12 cellular contexts compared by ENCODE assay signal in the genomic region with DNA sequence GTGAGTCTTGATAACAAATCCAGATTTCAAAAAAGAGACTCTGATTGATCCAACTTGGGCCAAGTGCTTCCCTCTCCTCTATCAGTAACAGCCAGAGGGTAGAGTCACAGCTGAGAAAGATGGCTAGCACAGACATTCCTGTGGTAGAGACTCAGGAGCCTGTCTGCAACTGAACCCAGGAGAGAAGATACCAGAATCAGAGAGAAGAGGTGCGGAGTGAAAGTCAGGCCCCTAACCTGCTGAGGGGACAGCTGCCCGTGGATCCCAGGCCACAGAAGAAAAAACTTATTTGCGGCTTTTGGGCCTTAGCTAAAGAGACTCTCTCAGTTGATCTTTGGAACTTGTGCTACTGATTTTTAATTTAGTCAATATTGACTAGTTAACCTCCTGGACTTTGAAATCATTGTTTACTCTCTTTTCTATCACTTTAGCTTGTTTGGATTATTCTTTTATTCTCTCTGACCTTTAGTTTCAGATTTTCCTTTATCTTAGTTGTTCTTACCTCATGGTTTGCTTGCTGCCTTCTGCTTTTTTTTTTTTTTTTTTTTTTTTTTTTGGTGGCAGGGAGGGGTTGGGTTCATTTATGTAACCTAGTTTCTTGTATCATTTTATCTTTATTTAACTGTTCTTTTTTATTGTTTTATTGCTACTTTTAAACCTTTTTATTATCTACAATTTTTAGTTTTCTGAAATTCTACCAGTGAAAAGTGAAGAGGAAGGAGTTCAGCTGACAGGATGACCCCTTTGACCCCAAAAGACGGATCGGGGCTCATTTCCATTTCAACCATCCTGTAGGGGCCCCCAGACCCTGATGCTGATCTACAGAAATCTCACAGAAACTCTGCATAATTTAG.
DNase-seq lines count a peak whose midpoint lies in the region; ATAC-seq, FAIRE-seq and TF ChIP-seq lines count a peak whose summit lies in the region.
"Had no signal": no experiment of that assay in that cellular context is flagged by ENCODE, and none has a peak within 500 bp of the region (broad histone marks: within the 10 kb centered on the region; RNA-seq: fewer than 3 reads in every experiment).

No MANE protein-coding gene starts in this region.

- H3K14ac ChIP-seq in IMR-90 (replicated peaks; ENCODE audit: low read depth, low read length) = peak overlapping the region; percentile 16

- peak overlapping the region; percentile 76 for H4K91ac ChIP-seq in IMR-90 (ENCODE audit: insufficient read depth, low read depth, low read length)

- CTCF ChIA-PET in A549 (lab: Yijun Ruan, JAX) = interaction anchor here (0.9 to 1.2 kb wide), 2 partner anchors 8 to 12 kb away, joined by 3 to 4 read pairs; no protein-coding TSS in a partner anchor
- CTCF ChIA-PET in IMR-90 (lab: Yijun Ruan, JAX) = interaction anchor here (1.6 kb wide), 1 partner anchor 13 kb away, joined by 6 read pairs; no protein-coding TSS in a partner anchor

- H3K9me3 ChIP-seq in A549 (no peaks in the 10 kb centered on the region), IMR-90 (ENCODE audit: control insufficient read depth, insufficient read depth, low read length) (no peaks in the 10 kb centered on the region), duodenal mucosa (ENCODE audit: control insufficient read depth in 1 of 2, low read length in 2 of 2) (no peaks in the 10 kb centered on the region), mucosa of descending colon (no peaks in the 10 kb centered on the region)
- H3K9me3 ChIP-seq: gastrocnemius medialis had no signal

- peak overlapping the region; percentile 87 for H3K18ac ChIP-seq in IMR-90 (ENCODE audit: low read depth, low read length)

- H3K4ac ChIP-seq in IMR-90 (ENCODE audit: low read depth, low read length) = peak overlapping the region; percentile 80

- 64% methylated on average over 5 of the region's 5 CpGs for WGBS in A549 (ENCODE audit: missing lambda C conversion rate)
- no CpG with 5 or more reads among the region's 5 CpGs for WGBS in IMR-90 (ENCODE audit: extremely low coverage in 2 of 2, insufficient read length in 1 of 2), 2 experiments
- whole genome bisulfite sequencing in lower leg skin, 2 donors = 73 to 79% methylated on average over 5 of the region's 5 CpGs

- H3K4me2 ChIP-seq in A549 = peak overlapping the region; percentile 45
- peak overlapping the region; percentile 70 for H3K4me2 ChIP-seq in IMR-90 (ENCODE audit: low read depth, low read length)

- FAIRE-seq in A549 (lab: Jason Lieb, UNC) = no peak
- FAIRE-seq: G401.6 had no signal

- H3K9ac ChIP-seq in IMR-90 (ENCODE audit: low read depth, low read length) (peak overlapping the region; percentile 18; the same call in 1 of the 2 replicates), duodenal mucosa (ENCODE audit: low read depth in 1 of 2, low read length in 2 of 2) (no peak overlapping the region)

- peaks cover 5% of the 10 kb centered on the region; the same call in 1 of the 2 replicates for H3K9me1 ChIP-seq in IMR-90 (ENCODE audit: insufficient read depth, low read length)

- H3K4me3 ChIP-seq in A549 (no peak overlapping the region), IMR-90 (ENCODE audit: insufficient read depth, low read depth, low read length) (no peak overlapping the region), duodenal mucosa (ENCODE audit: low read depth in 1 of 2, low read length in 2 of 2) (peak overlapping the region; percentile 14 to 28), mucosa of descending colon (no peak overlapping the region), lower leg skin (ENCODE audit: low read depth, poor library complexity, severe bottlenecking) (no peak overlapping the region)
- H3K4me3 ChIP-seq: gastrocnemius medialis had no signal

- no peaks in the 10 kb centered on the region for H3K27me3 ChIP-seq in IMR-90 (ENCODE audit: control insufficient read depth, insufficient read depth, low read length)
- no peaks in the 10 kb centered on the region for H3K27me3 ChIP-seq in duodenal mucosa (ENCODE audit: control insufficient read depth in 1 of 2, insufficient read depth in 2 of 2, low read length in 2 of 2)
- H3K27me3 ChIP-seq: gastrocnemius medialis had no signal

- no TSS peak for BruUV-seq in IMR-90 (replicated peaks; lab: Mats Ljungman, UMichigan)

- ATAC-seq in A549 = peak in 1 of 2 experiments; percentile 64; a peak in 3 of 6 replicates
- ATAC-seq in IMR-90 (ENCODE audit: low read depth) = peak; percentile 71
- ATAC-seq in mucosa of descending colon = peak; percentile 71
- ATAC-seq: gastrocnemius medialis had no signal

- H3K27ac ChIP-seq in A549 (peak overlapping the region; percentile 39 to 72; a peak in 4 of 6 replicates), IMR-90 (ENCODE audit: insufficient read depth, low read length) (peak overlapping the region; percentile 88), duodenal mucosa (ENCODE audit: low read depth, low read length) (no peak overlapping the region)
- H3K27ac ChIP-seq: gastrocnemius medialis had no signal

- peak overlapping the region; percentile 33 for H3K56ac ChIP-seq in IMR-90 (ENCODE audit: extremely low read depth, insufficient read depth, low read length)

- POLR2A ChIA-PET in A549 (lab: Yijun Ruan, JAX) (no interaction called here), IMR-90 (lab: Charles Lee; ENCODE audit: unreplicated experiment) (no interaction called here)

- TF ChIP-seq POLR2A in A549 (IDR thresholded peaks at IDR 0.05; ENCODE audit: low read length) = no peak
- TF ChIP-seq POLR2A in IMR-90 (IDR thresholded peaks at IDR 0.05; ENCODE audit: low read depth, low read length) = no peak
- TF ChIP-seq POLR2A in lower leg skin (IDR thresholded peaks at IDR 0.05) = no peak

- H2BK20ac ChIP-seq in IMR-90 (ENCODE audit: low read depth, low read length) = peak overlapping the region; percentile 91

- no peaks in the 10 kb centered on the region for H3K79me1 ChIP-seq in IMR-90 (ENCODE audit: low read depth in 1 of 2, low read length in 2 of 2)

- no peaks in the 10 kb centered on the region for H4K20me1 ChIP-seq in IMR-90 (ENCODE audit: insufficient read depth, low read length)

- TF ChIP-seq EP300 in A549 (IDR thresholded peaks at IDR 0.05) = no peak

- H3K36me3 ChIP-seq in IMR-90 (ENCODE audit: control insufficient read depth, insufficient read depth, low read length) (no peaks in the 10 kb centered on the region), duodenal mucosa (ENCODE audit: control insufficient read depth in 1 of 2, insufficient read depth in 2 of 2, low read length in 2 of 2) (no peaks in the 10 kb centered on the region), mucosa of descending colon (ENCODE audit: low read depth) (no peaks in the 10 kb centered on the region)
- H3K36me3 ChIP-seq: gastrocnemius medialis had no signal

- H2BK15ac ChIP-seq in IMR-90 (ENCODE audit: low read depth, low read length) = peak overlapping the region; percentile 77; the same call in 2 of the 3 replicates

- peak overlapping the region; percentile 46 for H2AK5ac ChIP-seq in IMR-90 (ENCODE audit: low read depth, low read length)

- peak overlapping the region; percentile 23 to 74 for H4K8ac ChIP-seq in IMR-90 (ENCODE audit: low read depth in 2 of 2, low read length in 2 of 2)

- peak overlapping the region; percentile 90 for H4K5ac ChIP-seq in IMR-90 (ENCODE audit: low read depth, low read length)

- no peak overlapping the region for H2AFZ ChIP-seq in IMR-90 (replicated peaks; ENCODE audit: low read length, poor library complexity)

- TF ChIP-seq CTCF in A549 (IDR thresholded peaks at IDR 0.05) (no peak), IMR-90 (conservative IDR thresholded peaks at IDR 0.05; ENCODE audit: low read depth, low read length) (no peak), mucosa of descending colon (IDR thresholded peaks at IDR 0.05) (no peak), lower leg skin (IDR thresholded peaks at IDR 0.05) (peak in 1 of 3 donors; percentile 15)

- H3K4me1 ChIP-seq in A549 (peaks cover 23% of the 10 kb centered on the region), IMR-90 (ENCODE audit: control insufficient read depth, insufficient read depth, low read length) (peaks cover 10% of the 10 kb centered on the region), duodenal mucosa (ENCODE audit: control insufficient read depth in 1 of 2, insufficient read depth in 2 of 2, low read length in 2 of 2) (peaks cover 10% of the 10 kb centered on the region in 2 donors), mucosa of descending colon (ENCODE audit: low read depth) (peaks cover 7% of the 10 kb centered on the region)
- H3K4me1 ChIP-seq: gastrocnemius medialis had no signal

- H2BK5ac ChIP-seq in IMR-90 (ENCODE audit: low read depth, low read length, poor library complexity, severe bottlenecking) = peak overlapping the region; percentile 70

- intact Hi-C loops in IMR-90 (cut with micrococcal nuclease) (no loop called here), mucosa of descending colon (cut with DNase I, micrococcal nuclease) (no loop called here), lower leg skin (cut with DNase I; ENCODE audit: low total_unique reads) (no loop called here)

- H2AK9ac ChIP-seq in IMR-90 (replicated peaks; ENCODE audit: low read depth, low read length, poor library complexity) = no peak overlapping the region

- in situ Hi-C loops in IMR-90 (cut with MboI; ENCODE audit: low sequenced_read_pairs) = no loop called here

- DNase-seq in A549 (ENCODE audit: low read depth in 1 of 2, low spot score in 1 of 2) (peak in 1 of 2 experiments; percentile 16), IMR-90 (peak; percentile 63), mucosa of descending colon (peak in 1 of 3 donors; percentile 22), T-helper 2 cell (no peak), NCI-H1105 treated with DMSO at 0.1 percent for 48 hours (lab: John Stamatoyannopoulos, UW) (no peak), lower leg skin (ENCODE audit: low spot score in 2 of 2) (no peak), cortex of kidney (lab: John Stamatoyannopoulos, UW) (no peak)
- DNase-seq: central memory CD4-positive, alpha-beta T cell; gastrocnemius medialis; KG1 had no signal

- TF ChIP-seq RAD21 in A549 (conservative IDR thresholded peaks at IDR 0.05 in 1 of 2, IDR thresholded peaks at IDR 0.05 in 1 of 2) (no peak), IMR-90 (IDR thresholded peaks at IDR 0.05; ENCODE audit: low read length) (no peak)

- peak overlapping the region; percentile 86 for H2BK120ac ChIP-seq in IMR-90 (ENCODE audit: low read depth, low read length)

- H3K23ac ChIP-seq in IMR-90 (ENCODE audit: low read depth, low read length) = peak overlapping the region; percentile 13; the same call in 1 of the 2 replicates

- dilution Hi-C loops in IMR-90 (cut with HindIII; ENCODE audit: low sequenced_read_pairs, unreplicated experiment) = no loop called here

TF ChIP-seq in A549, 52 proteins besides CTCF, POLR2A, EP300 and RAD21:
- TF ChIP-seq ZC3H11A (IDR thresholded peaks at IDR 0.05) = no peak

TF ChIP-seq in IMR-90, 13 proteins besides CTCF, POLR2A, EP300 and RAD21 (continues in another document):
- TF ChIP-seq NFE2L2 (IDR thresholded peaks at IDR 0.05; ENCODE audit: low read depth, low read length) = no peak
- no peak for TF ChIP-seq MAFK (IDR thresholded peaks at IDR 0.05; ENCODE audit: low read depth, low read length)
- TF ChIP-seq CHD1 (IDR thresholded peaks at IDR 0.05; ENCODE audit: low read depth, low read length) = no peak
- no peak for TF ChIP-seq MAZ (IDR thresholded peaks at IDR 0.05; ENCODE audit: borderline replicate concordance, low read depth, low read length)
- no peak for TF ChIP-seq SMC3 (IDR thresholded peaks at IDR 0.05; ENCODE audit: low read depth, low read length)

Comparison
In these comparisons a context has a peak if more than half of its experiments do, and no peak if none do; other contexts are left out.
1. H3K4me3 ChIP-seq: peak in duodenal mucosa (2 of 2); none in A549 (single experiment), IMR-90 (single experiment), mucosa of descending colon (single experiment) and lower leg skin (single experiment).